Comparison of ENCODE assay signal across 8 cellular contexts in genomic region chr12:54991161-54991991, GRCh38. TPM values are rescaled to one million over a fixed set of nuclear protein-coding genes. Genes with fewer than 3 reads are reported as not detected.
DNase-seq lines count a peak whose midpoint lies in the region; ATAC-seq lines count a peak whose summit lies in the region.

No MANE protein-coding gene starts in this region.

- peak overlapping the region; percentile 97 for H3K27ac Mint-ChIP-seq in activated CD8-positive, alpha-beta T cell treated with anti-CD3 and anti-CD28 coated beads, Interleukin-2, amount 10 ng/mL, durations not matched to agents 7 days and 5 days

- CTCF ChIA-PET in activated CD8-positive, alpha-beta T cell treated with anti-CD3 and anti-CD28 coated beads, Interleukin-2, amount 10 ng/mL, durations not matched to agents 7 days and 5 days (lab: Charles Lee): interaction anchor here (2.0 to 19.3 kb wide), 9 partner anchors 8 to 289 kb away, joined by 8 to 884 read pairs (median 15); partner anchors contain the start of gene TESPA1

- H3K9me3 Mint-ChIP-seq in activated CD8-positive, alpha-beta T cell treated with anti-CD3 and anti-CD28 coated beads, Interleukin-2, amount 10 ng/mL, durations not matched to agents 7 days and 5 days (ENCODE audit: insufficient read depth): no peaks in the 10 kb centered on the region

- no peaks in the 10 kb centered on the region for H3K27me3 Mint-ChIP-seq in activated CD8-positive, alpha-beta T cell treated with anti-CD3 and anti-CD28 coated beads, Interleukin-2, amount 10 ng/mL, durations not matched to agents 7 days and 5 days (ENCODE audit: low read depth)

- POLR2A ChIA-PET in activated CD8-positive, alpha-beta T cell treated with anti-CD3 and anti-CD28 coated beads, Interleukin-2, amount 10 ng/mL, durations not matched to agents 7 days and 5 days (lab: Charles Lee): interaction anchor here (1.3 to 2.5 kb wide), 3 partner anchors 57 to 738 kb away, joined by 3 to 15 read pairs (median 5); no protein-coding TSS in a partner anchor

- peaks cover 2% of the 10 kb centered on the region for H3K36me3 Mint-ChIP-seq in activated CD8-positive, alpha-beta T cell treated with anti-CD3 and anti-CD28 coated beads, Interleukin-2, amount 10 ng/mL, durations not matched to agents 7 days and 5 days (ENCODE audit: low read depth)

- DNase-seq in activated naive CD4-positive, alpha-beta T cell treated with Interleukin-2 at 50 U/mL for 16 hours: peak; percentile 52
- no peak for DNase-seq in activated naive CD4-positive, alpha-beta T cell (lab: John Stamatoyannopoulos, UW)
- DNase-seq in activated CD8-positive, alpha-beta T cell treated with anti-CD3 and anti-CD28 coated beads, Interleukin-2, amount 10 ng/mL, durations not matched to agents 7 days and 5 days: peak; percentile 66
- DNase-seq in stimulated activated CD4-positive, alpha-beta T cell treated with anti-CD3 and anti-CD28 coated beads, Interleukin-4, amount 100 ng/mL, for 4 hours: peak; percentile 35 to 62
- DNase-seq in NCI-H1092 treated with DMSO at 0.1 percent for 48 hours (lab: John Stamatoyannopoulos, UW) (no peak), EL (no peak), ureter (ENCODE audit: low spot score) (no peak)

- peak; percentile 80 for ATAC-seq in HG03196 (IDR thresholded peaks at IDR 0.05; ENCODE audit: unreplicated experiment)
- peak; percentile 78 for ATAC-seq in activated CD8-positive, alpha-beta T cell treated with anti-CD3 and anti-CD28 coated beads, Interleukin-2, amount 10 ng/mL, durations not matched to agents 7 days and 5 days

- H3K4me3 Mint-ChIP-seq in activated CD8-positive, alpha-beta T cell treated with anti-CD3 and anti-CD28 coated beads, Interleukin-2, amount 10 ng/mL, durations not matched to agents 7 days and 5 days: peak overlapping the region; percentile 86

- H3K4me1 Mint-ChIP-seq in activated CD8-positive, alpha-beta T cell treated with anti-CD3 and anti-CD28 coated beads, Interleukin-2, amount 10 ng/mL, durations not matched to agents 7 days and 5 days (ENCODE audit: low read depth): peaks cover 46% of the 10 kb centered on the region

RNA-seq across cellular contexts. Expression of gene TESPA1, which starts 6.8 kb away (rescaled TPM):
- total RNA-seq in activated CD8-positive, alpha-beta T cell treated with anti-CD3 and anti-CD28 coated beads, Interleukin-2, amount 10 ng/mL, durations not matched to agents 7 days and 5 days: 10 to 100 TPM; 81.0 to 84.6 TPM
- 1.3 TPM for total RNA-seq in ureter

RNA-seq across cellular contexts. Expression of gene NEUROD4, which starts 28.4 kb away (rescaled TPM):
- total RNA-seq in activated CD8-positive, alpha-beta T cell treated with anti-CD3 and anti-CD28 coated beads, Interleukin-2, amount 10 ng/mL, durations not matched to agents 7 days and 5 days: not detected
- total RNA-seq in ureter: not detected

Comparison
In these comparisons a context has a peak if more than half of its experiments do, and no peak if none do; other contexts are left out.
1. DNase-seq: peak in activated naive CD4-positive, alpha-beta T cell treated with Interleukin-2 at 50 U/mL for 16 hours (single experiment), activated CD8-positive, alpha-beta T cell treated with anti-CD3 and anti-CD28 coated beads, Interleukin-2, amount 10 ng/mL, durations not matched to agents 7 days and 5 days (single experiment) and stimulated activated CD4-positive, alpha-beta T cell treated with anti-CD3 and anti-CD28 coated beads, Interleukin-4, amount 100 ng/mL, for 4 hours (2 of 2); none in activated naive CD4-positive, alpha-beta T cell (0 of 4), NCI-H1092 treated with DMSO at 0.1 percent for 48 hours (single experiment), EL (single experiment) and ureter (single experiment).
2. RNA of gene TESPA1, which starts 6.8 kb away (total RNA-seq): 81.0 to 84.6 TPM in activated CD8-positive, alpha-beta T cell treated with anti-CD3 and anti-CD28 coated beads, Interleukin-2, amount 10 ng/mL, durations not matched to agents 7 days and 5 days; 1.3 TPM in ureter (single experiment); every median in the first group is over 10 times any median in the second.